In the genomic region with DNA sequence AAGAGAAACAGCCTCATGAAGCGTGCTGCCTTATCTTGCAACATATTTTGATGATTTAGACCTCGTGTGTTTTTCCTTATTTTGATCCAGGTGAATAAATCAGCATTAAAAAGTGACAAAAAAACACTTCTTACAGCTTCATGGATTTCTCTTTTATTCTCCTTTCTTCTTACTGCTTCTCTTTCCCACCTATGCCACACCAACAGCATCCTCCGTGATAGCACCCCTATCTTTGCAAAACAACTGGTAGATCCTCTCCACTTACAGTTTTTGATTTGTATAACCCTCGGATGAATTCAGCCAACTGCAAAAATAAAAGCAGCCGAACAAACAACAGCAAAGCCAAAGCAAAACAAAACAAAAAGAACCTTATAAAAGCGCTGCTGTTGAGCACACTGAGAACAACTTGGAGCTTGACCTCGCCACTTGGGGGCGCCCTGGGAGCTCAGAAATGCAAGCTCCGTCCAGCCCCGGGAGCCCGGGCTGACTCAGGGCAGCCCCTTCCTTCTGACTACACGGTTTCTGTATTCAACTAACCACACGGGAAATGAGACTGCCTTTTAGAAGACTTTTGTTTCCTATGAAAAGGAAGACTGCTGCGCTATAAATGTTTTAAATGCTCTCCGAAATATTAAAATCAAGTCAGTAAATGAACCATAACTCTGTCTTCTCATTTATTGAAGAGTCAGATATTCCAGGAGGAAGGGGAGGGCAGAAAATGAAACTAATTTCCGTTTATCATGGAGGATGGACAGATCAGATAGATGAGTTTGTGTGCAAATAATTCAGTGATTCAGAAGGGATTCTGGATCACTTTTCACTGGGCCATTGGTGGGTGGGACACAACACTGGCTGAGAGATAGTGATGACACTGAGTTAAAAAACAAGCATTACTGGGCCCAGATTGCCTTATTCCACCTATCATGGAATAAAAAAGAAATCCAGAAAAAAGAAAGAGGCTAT, we compare ENCODE assay signal across 8 cellular contexts.
DNase-seq lines count a peak whose midpoint lies in the region; ATAC-seq and TF ChIP-seq lines count a peak whose summit lies in the region.
"Not testable (repeated sequence)": the region's sequence is repeated elsewhere in the genome, so short reads cannot be mapped to it uniquely, and the experiment has no call there.

No MANE protein-coding gene starts in this region.

- ATAC-seq in GM21423 (IDR thresholded peaks at IDR 0.05; ENCODE audit: unreplicated experiment) (peak; percentile 97), HG03135 (IDR thresholded peaks at IDR 0.05; ENCODE audit: unreplicated experiment) (peak; percentile 95), Right ventricle myocardium superior (ENCODE audit: poor library complexity) (peak; percentile 99), psoas muscle (peak; percentile 80 to 95 (median 84))
- peak; percentile 91 for ATAC-seq in stimulated activated memory B cell treated with anti-CD40 and anti-IgM and Interleukin-4, amounts not matched to agents 10 μg/mL and 1 μg/mL and 100 μg/mL, for 72 hours

- H3K9me3 Mint-ChIP-seq in stimulated activated memory B cell treated with anti-CD40 and anti-IgM and Interleukin-4, amounts not matched to agents 10 μg/mL and 1 μg/mL and 100 μg/mL, for 72 hours = not testable (repeated sequence)

- not testable (repeated sequence) for H3K27ac ChIP-seq in WERI-Rb-1, psoas muscle

- H3K4me3 ChIP-seq in GM12864 (ENCODE audit: low read depth, low read length); WERI-Rb-1 (ENCODE audit: low read depth, low read length); psoas muscle: not testable (repeated sequence)

- DNase-seq in GM12864 (ENCODE audit: low read depth) = not testable (repeated sequence)
- peak; percentile 85 for DNase-seq in WERI-Rb-1
- peak; percentile 83 for DNase-seq in activated gamma-delta T cell treated with anti-CD3 and anti-CD28 coated beads, Interleukin-2, amount 50 U/mL, for 16 hours (ENCODE audit: low read depth)
- DNase-seq in Right ventricle myocardium superior = peak; percentile 91
- DNase-seq in psoas muscle = peak; percentile 83 to 90

- not testable (repeated sequence) for H3K27me3 Mint-ChIP-seq in stimulated activated memory B cell treated with anti-CD40 and anti-IgM and Interleukin-4, amounts not matched to agents 10 μg/mL and 1 μg/mL and 100 μg/mL, for 72 hours

- not testable (repeated sequence) for H3K4me1 ChIP-seq in psoas muscle

- not testable (repeated sequence) for H3K36me3 Mint-ChIP-seq in stimulated activated memory B cell treated with anti-CD40 and anti-IgM and Interleukin-4, amounts not matched to agents 10 μg/mL and 1 μg/mL and 100 μg/mL, for 72 hours

- H3K4me3 Mint-ChIP-seq in stimulated activated memory B cell treated with anti-CD40 and anti-IgM and Interleukin-4, amounts not matched to agents 10 μg/mL and 1 μg/mL and 100 μg/mL, for 72 hours = not testable (repeated sequence)

- H3K27ac Mint-ChIP-seq in stimulated activated memory B cell treated with anti-CD40 and anti-IgM and Interleukin-4, amounts not matched to agents 10 μg/mL and 1 μg/mL and 100 μg/mL, for 72 hours = not testable (repeated sequence)

- H3K4me1 Mint-ChIP-seq in stimulated activated memory B cell treated with anti-CD40 and anti-IgM and Interleukin-4, amounts not matched to agents 10 μg/mL and 1 μg/mL and 100 μg/mL, for 72 hours = not testable (repeated sequence)

- intact Hi-C loops in Right ventricle myocardium superior (cut with DNase I); psoas muscle (cut with DNase I): not testable (repeated sequence)

- not testable (repeated sequence) for H3K36me3 ChIP-seq in WERI-Rb-1; psoas muscle (ENCODE audit: insufficient read depth in 1 of 2, low read depth in 1 of 2)

- H3K9me3 ChIP-seq in WERI-Rb-1 (ENCODE audit: severe bottlenecking); psoas muscle: not testable (repeated sequence)

- WGBS in psoas muscle, 3 donors = 16 to 19% (median 18%) methylated on average over 10 of the region's 16 CpGs

- TF ChIP-seq CTCF in GM12864 (IDR thresholded peaks at IDR 0.05; ENCODE audit: low read depth, low read length, missing control alignments) (peak; percentile 22), WERI-Rb-1 (IDR thresholded peaks at IDR 0.05; ENCODE audit: low read depth, low read length) (peak; percentile 28; the same call in 1 of the 2 replicates), psoas muscle (IDR thresholded peaks at IDR 0.05) (peak; percentile 47)

- H3K27me3 ChIP-seq in WERI-Rb-1 (ENCODE audit: insufficient read depth, low read depth, severe bottlenecking); psoas muscle (ENCODE audit: insufficient read depth in 3 of 3, low read length in 2 of 3): not testable (repeated sequence)
